ENCODE assay signal across 22 cellular contexts in the genomic region with DNA sequence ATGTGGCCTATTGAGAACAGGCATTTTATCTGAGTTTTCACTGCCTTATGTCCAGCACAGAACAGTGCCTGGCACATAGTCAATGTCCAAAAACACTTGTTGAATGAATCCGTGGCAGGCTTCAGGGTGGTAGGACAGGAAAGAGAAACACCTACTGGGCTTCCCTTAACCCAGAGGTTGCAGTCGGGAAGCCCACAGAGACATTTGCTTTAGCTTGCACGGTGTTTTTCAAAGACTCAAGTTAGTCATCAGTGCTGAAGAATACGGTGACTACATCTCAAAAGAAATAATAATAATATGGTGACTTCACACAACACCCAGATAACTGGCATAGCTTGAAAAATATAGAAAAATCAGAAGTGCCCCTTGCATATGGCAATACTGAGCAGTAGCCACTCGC.
A peak's percentile ranks its signal among the peaks of the same experiment; 100 is the strongest.
DNase-seq lines count a peak whose midpoint lies in the region; ATAC-seq and TF ChIP-seq lines count a peak whose summit lies in the region.
"Had no signal": no experiment of that assay in that cellular context is flagged by ENCODE, and none has a peak within 500 bp of the region (broad histone marks: within the 10 kb centered on the region; RNA-seq: fewer than 3 reads in every experiment).

No MANE protein-coding gene starts in this region.

- peak overlapping the region; percentile 25 for H3K4me3 Mint-ChIP-seq in activated CD4-positive, alpha-beta T cell treated with anti-CD3 and anti-CD28 coated beads for 36 hours
- H3K4me3 Mint-ChIP-seq in activated T-helper 1 cell treated with anti-CD3 and anti-CD28 coated beads, Interleukin-12 subunit alpha, Interleukin-12 subunit beta, Interleukin-2, Interleukin-4 antibody, amounts not matched to agents 30 ng/mL and 10 ng/mL and 1 ng/mL, durations not matched to agents 14 hours and 24 hours and 36 hours = peak overlapping the region; percentile 1
- H3K4me3 Mint-ChIP-seq in naive thymus-derived CD4-positive, alpha-beta T cell = peak overlapping the region in 9 of 10 donors; percentile 30 to 96 (median 75)
- H3K4me3 Mint-ChIP-seq in activated CD8-positive, alpha-beta memory T cell treated with anti-CD3 and anti-CD28 coated beads, Interleukin-2, amount 10 ng/mL, durations not matched to agents 7 days and 5 days = no peak overlapping the region
- H3K4me3 Mint-ChIP-seq: nephron progenitor cell, WTC11 had no signal

- H3K4me1 ChIP-seq in DND-41 (ENCODE audit: insufficient read depth, low read length) (peaks cover 47% of the 10 kb centered on the region), gastrocnemius medialis (no peaks in the 10 kb centered on the region)
- H3K4me1 ChIP-seq in naive thymus-derived CD4-positive, alpha-beta T cell (ENCODE audit: control insufficient read depth in 2 of 2, insufficient read depth in 2 of 2, low read length in 2 of 2) = peaks cover 20 to 38% of the 10 kb centered on the region in 2 donors

- H3K4me2 ChIP-seq in DND-41 (ENCODE audit: insufficient read depth, low read length) = peak overlapping the region; percentile 60
- H3K4me2 ChIP-seq: A549 had no signal

- H4K20me1 ChIP-seq in DND-41 (ENCODE audit: insufficient read depth, low read length) = no peaks in the 10 kb centered on the region

- ATAC-seq in activated CD4-positive, alpha-beta T cell treated with anti-CD3 and anti-CD28 coated beads for 36 hours = no peak
- no peak for ATAC-seq in DND-41 (ENCODE audit: insufficient read depth, low read depth)
- no peak for ATAC-seq in naive thymus-derived CD4-positive, alpha-beta T cell
- ATAC-seq in gastrocnemius medialis = no peak
- no peak for ATAC-seq in activated CD8-positive, alpha-beta memory T cell treated with anti-CD3 and anti-CD28 coated beads, Interleukin-2, amount 10 ng/mL, durations not matched to agents 7 days and 5 days
- ATAC-seq: A549, PC-3, WTC11 had no signal

- CTCF ChIA-PET in activated CD4-positive, alpha-beta T cell treated with anti-CD3 and anti-CD28 coated beads for 36 hours (lab: Charles Lee) = interaction anchor here (1.3 kb wide), 1 partner anchor 54 kb away, joined by 3 read pairs; no protein-coding TSS in a partner anchor
- CTCF ChIA-PET in naive thymus-derived CD4-positive, alpha-beta T cell (lab: Charles Lee) = interaction anchor here (0.5 to 0.8 kb wide), 3 partner anchors 9 to 395 kb away, joined by 3 to 5 read pairs (median 4); no protein-coding TSS in a partner anchor
- CTCF ChIA-PET in activated CD8-positive, alpha-beta memory T cell treated with anti-CD3 and anti-CD28 coated beads, Interleukin-2, amount 10 ng/mL, durations not matched to agents 7 days and 5 days (lab: Charles Lee) = interaction anchor here (0.9 kb wide), 1 partner anchor 66 kb away, joined by 3 read pairs; no protein-coding TSS in a partner anchor

- in situ Hi-C loops in gastrocnemius medialis (cut with MboI; ENCODE audit: low sequenced_read_pairs in 4 of 4) = no loop called here

- no peaks in the 10 kb centered on the region for H3K36me3 Mint-ChIP-seq in activated CD4-positive, alpha-beta T cell treated with anti-CD3 and anti-CD28 coated beads for 36 hours (ENCODE audit: low read depth)
- peaks cover 1% of the 10 kb centered on the region for H3K36me3 Mint-ChIP-seq in activated T-helper 1 cell treated with anti-CD3 and anti-CD28 coated beads, Interleukin-12 subunit alpha, Interleukin-12 subunit beta, Interleukin-2, Interleukin-4 antibody, amounts not matched to agents 30 ng/mL and 10 ng/mL and 1 ng/mL, durations not matched to agents 14 hours and 24 hours and 36 hours (ENCODE audit: low read depth)
- peaks cover 0 to 8% (median 0%) of the 10 kb centered on the region in 5 donors for H3K36me3 Mint-ChIP-seq in naive thymus-derived CD4-positive, alpha-beta T cell
- peaks cover 1% of the 10 kb centered on the region for H3K36me3 Mint-ChIP-seq in activated CD8-positive, alpha-beta memory T cell treated with anti-CD3 and anti-CD28 coated beads, Interleukin-2, amount 10 ng/mL, durations not matched to agents 7 days and 5 days

- intact Hi-C loops in activated CD4-positive, alpha-beta T cell treated with anti-CD3 and anti-CD28 coated beads for 36 hours (cut with DNase I, micrococcal nuclease) = loop anchor here in 1 of 2 experiments (10.0 kb wide), 1 partner anchor 147 kb away; no protein-coding TSS in a partner anchor
- intact Hi-C loops in activated T-helper 1 cell treated with anti-CD3 and anti-CD28 coated beads, Interleukin-12 subunit alpha, Interleukin-12 subunit beta, Interleukin-2, Interleukin-4 antibody, amounts not matched to agents 30 ng/mL and 10 ng/mL and 1 ng/mL, durations not matched to agents 14 hours and 24 hours and 36 hours (cut with micrococcal nuclease) = loop anchor here (5.0 kb wide), 2 partner anchors 454 to 969 kb away; partner anchors contain the start of gene JARID2
- intact Hi-C loops in naive thymus-derived CD4-positive, alpha-beta T cell (cut with micrococcal nuclease) = loop anchor here (1.0 to 10.0 kb wide), 17 partner anchors 9 to 1857 kb away; partner anchors contain the start of genes CD83 (in 1 of the 2) and JARID2 (in 1 of the 2)
- intact Hi-C loops in gastrocnemius medialis (cut with DNase I; ENCODE audit: low total_unique reads) = no loop called here

- peak; percentile 33 for DNase-seq in activated CD4-positive, alpha-beta T cell treated with anti-CD3 and anti-CD28 coated beads for 36 hours
- no peak for DNase-seq in activated CD4-positive, alpha-beta T cell treated with anti-CD3 and anti-CD28 coated beads for 4 hours
- DNase-seq in DND-41 = no peak
- DNase-seq in activated T-helper 1 cell treated with anti-CD3 and anti-CD28 coated beads, Interleukin-12 subunit alpha, Interleukin-12 subunit beta, Interleukin-2, Interleukin-4 antibody, amounts not matched to agents 30 ng/mL and 10 ng/mL and 1 ng/mL, durations not matched to agents 14 hours and 24 hours and 36 hours (ENCODE audit: low spot score) = no peak
- DNase-seq in naive thymus-derived CD4-positive, alpha-beta T cell = no peak
- DNase-seq in 8988T = no peak
- DNase-seq in gastrocnemius medialis = no peak
- DNase-seq in activated CD8-positive, alpha-beta memory T cell treated with anti-CD3 and anti-CD28 coated beads, Interleukin-2, amount 10 ng/mL, durations not matched to agents 7 days and 5 days = no peak
- DNase-seq: kidney glomerular epithelial cell; mesendoderm; NCI-H1694 treated with DMSO at 0.1 percent for 48 hours; NCI-H2227 treated with DMSO at 0.1 percent for 48 hours; NCI-H774; nephron progenitor cell; PC-3; SHP77 treated with DMSO at 0.1 percent for 48 hours; stimulated activated CD4-positive, alpha-beta T cell treated with anti-CD3 and anti-CD28 coated beads, Interleukin-1b, Interleukin-23, amount 100 ng/mL, for 48 hours had no signal

- peaks cover under 1% of the 10 kb centered on the region for H3K9me3 Mint-ChIP-seq in activated CD4-positive, alpha-beta T cell treated with anti-CD3 and anti-CD28 coated beads for 36 hours (ENCODE audit: low read depth)
- H3K9me3 Mint-ChIP-seq in activated T-helper 1 cell treated with anti-CD3 and anti-CD28 coated beads, Interleukin-12 subunit alpha, Interleukin-12 subunit beta, Interleukin-2, Interleukin-4 antibody, amounts not matched to agents 30 ng/mL and 10 ng/mL and 1 ng/mL, durations not matched to agents 14 hours and 24 hours and 36 hours = peaks cover 9% of the 10 kb centered on the region
- H3K9me3 Mint-ChIP-seq in naive thymus-derived CD4-positive, alpha-beta T cell = peaks cover 0 to 10% (median 1%) of the 10 kb centered on the region in 11 donors
- peaks cover 2% of the 10 kb centered on the region for H3K9me3 Mint-ChIP-seq in activated CD8-positive, alpha-beta memory T cell treated with anti-CD3 and anti-CD28 coated beads, Interleukin-2, amount 10 ng/mL, durations not matched to agents 7 days and 5 days (ENCODE audit: low read depth)

- H3K36me3 ChIP-seq in DND-41 (ENCODE audit: insufficient read depth, low read length) (no peaks in the 10 kb centered on the region), gastrocnemius medialis (no peaks in the 10 kb centered on the region)
- H3K36me3 ChIP-seq in naive thymus-derived CD4-positive, alpha-beta T cell (ENCODE audit: control insufficient read depth in 2 of 3, insufficient read depth in 3 of 3, low read length in 3 of 3) = no peaks in the 10 kb centered on the region
- H3K36me3 ChIP-seq: vagina had no signal

- peak overlapping the region; percentile 92 for H3K27ac ChIP-seq in DND-41 (ENCODE audit: low read length)
- no peak overlapping the region for H3K27ac ChIP-seq in naive thymus-derived CD4-positive, alpha-beta T cell (ENCODE audit: low read depth, low read length)
- H3K27ac ChIP-seq in gastrocnemius medialis = no peak overlapping the region
- H3K27ac ChIP-seq: C4-2B, HL-60, vagina had no signal

- H3K79me2 ChIP-seq in DND-41 (ENCODE audit: insufficient read depth, low read length) = no peaks in the 10 kb centered on the region

- TF ChIP-seq CTCF in DND-41 (IDR thresholded peaks at IDR 0.05; ENCODE audit: borderline replicate concordance, extremely low read depth, low read length, poor library complexity, severe bottlenecking) (no peak), gastrocnemius medialis (IDR thresholded peaks at IDR 0.05 in 4 of 5, conservative IDR thresholded peaks at IDR 0.05 in 1 of 5) (no peak)

- H2AFZ ChIP-seq in DND-41 (ENCODE audit: low read depth, low read length) = no peak overlapping the region

- POLR2A ChIA-PET in activated CD4-positive, alpha-beta T cell treated with anti-CD3 and anti-CD28 coated beads for 36 hours (lab: Charles Lee) = interaction anchor here (0.7 kb wide), 1 partner anchor 11 kb away, joined by 3 read pairs; no protein-coding TSS in a partner anchor
- POLR2A ChIA-PET in naive thymus-derived CD4-positive, alpha-beta T cell (lab: Charles Lee) = interaction anchor here (1.4 kb wide), 1 partner anchor 8 kb away, joined by 4 read pairs; no protein-coding TSS in a partner anchor

- H3K9ac ChIP-seq in DND-41 (ENCODE audit: low read depth, low read length) = peak overlapping the region; percentile 50; the same call in 1 of the 2 replicates

- no peaks in the 10 kb centered on the region for H3K27me3 Mint-ChIP-seq in activated CD4-positive, alpha-beta T cell treated with anti-CD3 and anti-CD28 coated beads for 36 hours
- no peaks in the 10 kb centered on the region for H3K27me3 Mint-ChIP-seq in activated T-helper 1 cell treated with anti-CD3 and anti-CD28 coated beads, Interleukin-12 subunit alpha, Interleukin-12 subunit beta, Interleukin-2, Interleukin-4 antibody, amounts not matched to agents 30 ng/mL and 10 ng/mL and 1 ng/mL, durations not matched to agents 14 hours and 24 hours and 36 hours (ENCODE audit: insufficient read depth)
- H3K27me3 Mint-ChIP-seq in naive thymus-derived CD4-positive, alpha-beta T cell = no peaks in the 10 kb centered on the region
- H3K27me3 Mint-ChIP-seq in activated CD8-positive, alpha-beta memory T cell treated with anti-CD3 and anti-CD28 coated beads, Interleukin-2, amount 10 ng/mL, durations not matched to agents 7 days and 5 days = no peaks in the 10 kb centered on the region

- TF ChIP-seq POLR2A in gastrocnemius medialis (IDR thresholded peaks at IDR 0.05) = no peak

- H3K9me3 ChIP-seq in DND-41 (ENCODE audit: insufficient read depth, low read length, severe bottlenecking) (peaks cover 3% of the 10 kb centered on the region), gastrocnemius medialis (no peaks in the 10 kb centered on the region)
- peaks cover 0 to 5% (median 0%) of the 10 kb centered on the region in 3 experiments for H3K9me3 ChIP-seq in naive thymus-derived CD4-positive, alpha-beta T cell (ENCODE audit: control insufficient read depth in 2 of 3, low read length in 3 of 3)
- H3K9me3 ChIP-seq: vagina had no signal

- H3K27me3 ChIP-seq in DND-41 (ENCODE audit: insufficient read depth, low read length, poor library complexity) (no peaks in the 10 kb centered on the region), gastrocnemius medialis (no peaks in the 10 kb centered on the region)
- H3K27me3 ChIP-seq in naive thymus-derived CD4-positive, alpha-beta T cell (ENCODE audit: control insufficient read depth in 2 of 2, insufficient read depth in 2 of 2, low read length in 2 of 2) = no peaks in the 10 kb centered on the region
- H3K27me3 ChIP-seq: vagina had no signal

- no peak overlapping the region for H3K4me3 ChIP-seq in DND-41 (ENCODE audit: low read depth in 1 of 2, low read length in 2 of 2)
- no peak overlapping the region for H3K4me3 ChIP-seq in naive thymus-derived CD4-positive, alpha-beta T cell (ENCODE audit: low read length)
- H3K4me3 ChIP-seq in gastrocnemius medialis = no peak overlapping the region
- H3K4me3 ChIP-seq: A549, vagina had no signal

- H3K4me1 Mint-ChIP-seq in activated CD4-positive, alpha-beta T cell treated with anti-CD3 and anti-CD28 coated beads for 36 hours = peaks cover 45% of the 10 kb centered on the region
- H3K4me1 Mint-ChIP-seq in activated T-helper 1 cell treated with anti-CD3 and anti-CD28 coated beads, Interleukin-12 subunit alpha, Interleukin-12 subunit beta, Interleukin-2, Interleukin-4 antibody, amounts not matched to agents 30 ng/mL and 10 ng/mL and 1 ng/mL, durations not matched to agents 14 hours and 24 hours and 36 hours (ENCODE audit: low read depth) = peaks cover 33% of the 10 kb centered on the region
- H3K4me1 Mint-ChIP-seq in naive thymus-derived CD4-positive, alpha-beta T cell = peaks cover 33 to 58% (median 55%) of the 10 kb centered on the region in 7 donors
- H3K4me1 Mint-ChIP-seq in activated CD8-positive, alpha-beta memory T cell treated with anti-CD3 and anti-CD28 coated beads, Interleukin-2, amount 10 ng/mL, durations not matched to agents 7 days and 5 days = peaks cover 26% of the 10 kb centered on the region

- H3K27ac Mint-ChIP-seq in activated CD4-positive, alpha-beta T cell treated with anti-CD3 and anti-CD28 coated beads for 36 hours = peak overlapping the region; percentile 96
- H3K27ac Mint-ChIP-seq in activated T-helper 1 cell treated with anti-CD3 and anti-CD28 coated beads, Interleukin-12 subunit alpha, Interleukin-12 subunit beta, Interleukin-2, Interleukin-4 antibody, amounts not matched to agents 30 ng/mL and 10 ng/mL and 1 ng/mL, durations not matched to agents 14 hours and 24 hours and 36 hours = peak overlapping the region; percentile 72
- peak overlapping the region; percentile 82 to 97 (median 91) for H3K27ac Mint-ChIP-seq in naive thymus-derived CD4-positive, alpha-beta T cell
- no peak overlapping the region for H3K27ac Mint-ChIP-seq in activated CD8-positive, alpha-beta memory T cell treated with anti-CD3 and anti-CD28 coated beads, Interleukin-2, amount 10 ng/mL, durations not matched to agents 7 days and 5 days
- H3K27ac Mint-ChIP-seq: nephron progenitor cell, WTC11 had no signal
